Comparison of ENCODE assay signal across 20 cellular contexts in the genomic region with DNA sequence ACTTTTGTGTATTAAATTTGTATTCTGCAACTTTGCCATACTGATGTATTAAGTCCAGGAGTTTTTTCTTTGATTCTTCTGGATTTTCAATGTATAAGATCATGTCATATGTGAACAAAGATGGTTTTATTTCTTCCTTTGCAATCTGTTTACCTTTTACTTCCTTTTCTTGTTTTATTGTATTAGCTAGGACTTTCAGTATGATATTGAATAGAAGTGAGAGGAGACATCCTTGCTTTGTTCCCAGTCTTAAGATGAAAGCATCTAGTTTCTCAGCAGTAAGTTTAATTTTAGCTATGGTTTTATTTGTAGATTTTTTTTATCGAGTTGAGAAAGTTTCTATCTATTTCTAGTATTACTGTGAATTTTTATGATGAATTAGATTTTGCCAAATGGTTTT.
"Had no signal": no experiment of that assay in that cellular context is flagged by ENCODE, and none has a peak within 500 bp of the region (broad histone marks: within the 10 kb centered on the region; RNA-seq: fewer than 3 reads in every experiment).

No MANE protein-coding gene starts in this region.

- DNase-seq: activated CD4-positive, alpha-beta T cell treated with anti-CD3 and anti-CD28 coated beads, Interleukin-2, amount 50 U/mL, for 4 hours; activated gamma-delta T cell treated with Interleukin-2 at 50 U/mL for 16 hours; adrenal gland; cerebellar nuclear complex; effector memory CD4-positive, alpha-beta T cell; heart right ventricle; kidney glomerular epithelial cell; left ventricle myocardium inferior; mammary epithelial cell; mucosa of descending colon; naive thymus-derived CD4-positive, alpha-beta T cell; psoas muscle; right cardiac atrium; stimulated activated CD4-positive, alpha-beta T cell treated with anti-CD3 and anti-CD28 coated beads, Interleukin-2, amount 100 ng/mL, for 48 hours; stimulated activated naive CD8-positive, alpha-beta T cell treated with anti-CD3 and anti-CD28 coated beads, Interleukin-15, amount 100 ng/mL, for 72 hours; transverse colon; uterus had no signal

- ATAC-seq: activated naive CD4-positive, alpha-beta T cell treated with anti-CD3 and anti-CD28 coated beads, Interleukin-2, amount 50 U/mL, for 72 hours; heart right ventricle; mucosa of descending colon; naive thymus-derived CD4-positive, alpha-beta T cell; psoas muscle; right cardiac atrium; stimulated activated naive CD8-positive, alpha-beta T cell treated with anti-CD3 and anti-CD28 coated beads, Interleukin-15, amount 100 ng/mL, for 72 hours had no signal

- FAIRE-seq: bronchial epithelial cell, endothelial cell of umbilical vein had no signal
